21 cellular contexts compared by ENCODE assay signal in genomic region chr2:109017017-109017416, GRCh38. TPM values are rescaled to one million over a fixed set of nuclear protein-coding genes. Genes with fewer than 3 reads are reported as not detected.
DNase-seq lines count a peak whose midpoint lies in the region; ATAC-seq, FAIRE-seq and TF ChIP-seq lines count a peak whose summit lies in the region.
"Had no signal": no experiment of that assay in that cellular context is flagged by ENCODE, and none has a peak within 500 bp of the region (broad histone marks: within the 10 kb centered on the region; RNA-seq: fewer than 3 reads in every experiment).

No MANE protein-coding gene starts in this region.

- H3K4me3 ChIP-seq in liver (ENCODE audit: low read depth in 1 of 3, low read length in 3 of 3) (no peak overlapping the region), small intestine (ENCODE audit: low read depth in 1 of 2, low read length in 2 of 2) (no peak overlapping the region)
- H3K4me3 ChIP-seq: BLaER1 treated with 17β-estradiol and CSF1 and Interleukin-3, amounts not matched to agents 10 nM and 100 nM; GM12878; HAP-1 had no signal

- DNase-seq in islet precursor cell (peak; percentile 28), myocyte (ENCODE audit: low read depth) (peak; percentile 39), small intestine (peak; percentile 68), NCI-H128 (lab: John Stamatoyannopoulos, UW; ENCODE audit: unreplicated experiment) (no peak), NCI-H1417 treated with DMSO at 0.1 percent for 48 hours (lab: John Stamatoyannopoulos, UW) (no peak)
- DNase-seq: CD8-positive, alpha-beta memory T cell; COR-L47; DMS 273 treated with DMSO at 0.1 percent for 48 hours; DMS53; DND-41; EL had no signal

- no peaks in the 10 kb centered on the region for H3K36me3 ChIP-seq in liver (ENCODE audit: control insufficient read depth in 4 of 4, insufficient read depth in 3 of 4, low read depth in 1 of 4, low read length in 3 of 4)
- no peaks in the 10 kb centered on the region for H3K36me3 ChIP-seq in small intestine (ENCODE audit: control insufficient read depth in 2 of 2, insufficient read depth in 2 of 2, low read length in 2 of 2)
- H3K36me3 ChIP-seq: BLaER1 treated with 17β-estradiol and CSF1 and Interleukin-3, amounts not matched to agents 10 nM and 100 nM; HAP-1 had no signal

- peak; percentile 41 to 47 for TF ChIP-seq RAD21 in liver (IDR thresholded peaks at IDR 0.05)

- TF ChIP-seq CTCF in liver (IDR thresholded peaks at IDR 0.05; ENCODE audit: low read depth, low read length, missing input control) = no peak

- no peak overlapping the region for H3K9ac ChIP-seq in liver (ENCODE audit: low read depth in 1 of 2, low read length in 2 of 2)
- H3K9ac ChIP-seq: BLaER1 treated with 17β-estradiol and CSF1 and Interleukin-3, amounts not matched to agents 10 nM and 100 nM had no signal

- H3K4me1 ChIP-seq in liver (ENCODE audit: control insufficient read depth in 4 of 4, insufficient read depth in 4 of 4, low read length in 3 of 4) = peaks cover 9 to 21% (median 14%) of the 10 kb centered on the region in 4 donors
- H3K4me1 ChIP-seq in small intestine (ENCODE audit: control insufficient read depth in 2 of 2, insufficient read depth in 1 of 2, low read depth in 1 of 2, low read length in 1 of 2) = peaks cover 0 to 4% of the 10 kb centered on the region in 2 donors
- H3K4me1 ChIP-seq: BLaER1 treated with 17β-estradiol and CSF1 and Interleukin-3, amounts not matched to agents 10 nM and 100 nM had no signal

- FAIRE-seq in small intestine (lab: Jason Lieb, UNC) = no peak
- FAIRE-seq: GM12878, H1 had no signal

- H3K27ac ChIP-seq in liver (ENCODE audit: low read depth in 1 of 2, low read length in 2 of 2) (peak overlapping the region; percentile 33 to 38), small intestine (ENCODE audit: low read depth in 1 of 2, low read length in 1 of 2) (no peak overlapping the region)
- H3K27ac ChIP-seq: BLaER1 treated with 17β-estradiol and CSF1 and Interleukin-3, amounts not matched to agents 10 nM and 100 nM had no signal

- WGBS in liver = 56% methylated on average over 5 of the region's 5 CpGs
- 50 to 68% (median 50%) methylated on average over 5 of the region's 5 CpGs for WGBS in small intestine, 3 donors

- ATAC-seq in HG03108 (IDR thresholded peaks at IDR 0.05; ENCODE audit: unreplicated experiment) = no peak
- ATAC-seq: GM12878 had no signal

- H3K27me3 ChIP-seq in liver (ENCODE audit: control insufficient read depth in 4 of 4, insufficient read depth in 4 of 4, low read length in 3 of 4) = no peaks in the 10 kb centered on the region
- no peaks in the 10 kb centered on the region for H3K27me3 ChIP-seq in small intestine (ENCODE audit: control insufficient read depth in 2 of 2, insufficient read depth in 2 of 2, low read length in 2 of 2)
- H3K27me3 ChIP-seq: BLaER1 treated with 17β-estradiol and CSF1 and Interleukin-3, amounts not matched to agents 10 nM and 100 nM had no signal

- H3K9me3 ChIP-seq in liver (ENCODE audit: control insufficient read depth in 4 of 4, low read length in 3 of 4) (no peaks in the 10 kb centered on the region), small intestine (ENCODE audit: control insufficient read depth, low read depth) (no peaks in the 10 kb centered on the region)
- H3K9me3 ChIP-seq: BLaER1 treated with 17β-estradiol and CSF1 and Interleukin-3, amounts not matched to agents 10 nM and 100 nM; HAP-1 had no signal

TF ChIP-seq in liver, 16 proteins besides CTCF, POLR2A, EP300 and RAD21:
- peak; percentile 74 for TF ChIP-seq YY1 (IDR thresholded peaks at IDR 0.05)
- no peak for TF ChIP-seq FOXA2 (IDR thresholded peaks at IDR 0.05)
- no peak for TF ChIP-seq NR2F2 (IDR thresholded peaks at IDR 0.05)
- peak; percentile 79 for TF ChIP-seq MAX (IDR thresholded peaks at IDR 0.05)
- TF ChIP-seq ZBTB33 (IDR thresholded peaks at IDR 0.05) = peak; percentile 65
- TF ChIP-seq ATF3 (IDR thresholded peaks at IDR 0.05) = no peak
- peak in 1 of 2 donors; percentile 31 for TF ChIP-seq JUND (IDR thresholded peaks at IDR 0.05)
- peak; percentile 79 to 86 for TF ChIP-seq HNF4A (conservative IDR thresholded peaks at IDR 0.05)
- no peak for TF ChIP-seq GABPA (IDR thresholded peaks at IDR 0.05 in 1 of 2, conservative IDR thresholded peaks at IDR 0.05 in 1 of 2)
- no peak for TF ChIP-seq EGR1 (IDR thresholded peaks at IDR 0.05; ENCODE audit: low read depth in 2 of 2)
- TF ChIP-seq HNF4G (IDR thresholded peaks at IDR 0.05) = no peak
- no peak for TF ChIP-seq TAF1 (conservative IDR thresholded peaks at IDR 0.05)
- peak; percentile 66 for TF ChIP-seq REST (IDR thresholded peaks at IDR 0.05)
- TF ChIP-seq FOXA1 (IDR thresholded peaks at IDR 0.05) = no peak
- TF ChIP-seq RXRA (IDR thresholded peaks at IDR 0.05) = peak; percentile 55 to 89
- TF ChIP-seq SP1 (IDR thresholded peaks at IDR 0.05) = peak; percentile 80

RNA-seq across cellular contexts. Expression of gene EDAR, which starts 28.0 kb away (rescaled TPM):
- total RNA-seq in liver (under 1 TPM; 0.09 to 0.50 TPM), myocyte (not detected in 2 replicates)
- polyA plus RNA-seq in liver (under 1 TPM; 0.09 to 0.10 TPM), small intestine (under 1 TPM in 1 of 3 donors, not detected in 2; 0.09 TPM)
- not detected for polyA plus RNA-seq in myocyte (2012)
- total RNA-seq: A172, B cell, G401, GM12878, H1, HT-29 had no signal
- polyA plus RNA-seq: H1 had no signal

Comparison
In these comparisons a context has a peak if more than half of its experiments do, and no peak if none do; other contexts are left out.
1. DNase-seq: peak in islet precursor cell (single experiment), myocyte (single experiment) and small intestine (single experiment); none in NCI-H128 (single experiment) and NCI-H1417 treated with DMSO at 0.1 percent for 48 hours (single experiment).
2. H3K27ac ChIP-seq: peak in liver (2 of 2); none in small intestine (0 of 2).